ENCODE assay signal across 15 cellular contexts in genomic region chr10:78542536-78542935, GRCh38.
DNase-seq lines count a peak whose midpoint lies in the region; ATAC-seq, FAIRE-seq and TF ChIP-seq lines count a peak whose summit lies in the region.
"Had no signal": no experiment of that assay in that cellular context is flagged by ENCODE, and none has a peak within 500 bp of the region (broad histone marks: within the 10 kb centered on the region; RNA-seq: fewer than 3 reads in every experiment).

No MANE protein-coding gene starts in this region.

- no peak for TF ChIP-seq CTCF in CD4-positive, alpha-beta T cell (IDR thresholded peaks at IDR 0.05)
- TF ChIP-seq CTCF in GM23338 (conservative IDR thresholded peaks at IDR 0.05; ENCODE audit: low read depth in 2 of 2) (no peak), endodermal cell (conservative IDR thresholded peaks at IDR 0.05) (peak; percentile 18)

- no peaks in the 10 kb centered on the region for H3K27me3 ChIP-seq in CD4-positive, alpha-beta T cell (ENCODE audit: control insufficient read depth, insufficient read depth, low read length)
- H3K27me3 ChIP-seq in GM23338 (ENCODE audit: insufficient read depth) (no peaks in the 10 kb centered on the region), endodermal cell (ENCODE audit: control insufficient read depth, insufficient read depth, low read length, poor library complexity, severe bottlenecking) (peaks cover 1% of the 10 kb centered on the region), neuronal stem cell (ENCODE audit: control insufficient read depth in 3 of 3, insufficient read depth in 3 of 3, low read depth in 1 of 3, low read length in 3 of 3) (no peaks in the 10 kb centered on the region)

- intact Hi-C loops in CD4-positive, alpha-beta T cell (cut with DNase I, micrococcal nuclease) = no loop called here

- H3K4ac ChIP-seq in neuronal stem cell (ENCODE audit: low read length) = no peak overlapping the region

- no peak for TF ChIP-seq POLR2A in GM12891 (IDR thresholded peaks at IDR 0.05; ENCODE audit: low read depth, low read length)

- DNase-seq in CD4-positive, alpha-beta T cell = no peak
- no peak for DNase-seq in GM23338 (ENCODE audit: low spot score)
- peak; percentile 59 for DNase-seq in endodermal cell
- no peak for DNase-seq in neuronal stem cell (ENCODE audit: low spot score)
- DNase-seq in NOMO-1 treated with dmso at 0.1 percent for 144 hours (lab: John Stamatoyannopoulos, UW; ENCODE audit: unreplicated experiment) = no peak
- DNase-seq in GM12891 (ENCODE audit: insufficient read length, low spot score) = no peak
- no peak for DNase-seq in DMS53 (lab: John Stamatoyannopoulos, UW)
- DNase-seq: activated T-cell treated with anti-CD3 and anti-CD28 coated beads, Interleukin-2, amount 50 U/mL, for 48 hours; H7; NCI-H1694; NCI-H524; posterior cingulate gyrus had no signal

- peaks cover 6% of the 10 kb centered on the region for H3K4me1 Mint-ChIP-seq in CD4-positive, alpha-beta T cell (ENCODE audit: low read depth)
- peaks cover 8% of the 10 kb centered on the region; the same call in 2 of the 3 replicates for H3K4me1 Mint-ChIP-seq in GM23338
- H3K4me1 Mint-ChIP-seq in endodermal cell = peaks cover 4% of the 10 kb centered on the region

- H3K9me3 Mint-ChIP-seq in CD4-positive, alpha-beta T cell = no peaks in the 10 kb centered on the region
- H3K9me3 Mint-ChIP-seq in GM23338 = no peaks in the 10 kb centered on the region; the same call in 1 of the 3 replicates
- peaks cover 2% of the 10 kb centered on the region for H3K9me3 Mint-ChIP-seq in endodermal cell
- H3K9me3 Mint-ChIP-seq: type B pancreatic cell had no signal

- no peak for FAIRE-seq in GM12891 (lab: Jason Lieb, UNC)

- no peak overlapping the region for H3K4me2 ChIP-seq in GM23338
- no peak overlapping the region for H3K4me2 ChIP-seq in neuronal stem cell (ENCODE audit: insufficient read depth, low read length, poor library complexity, severe bottlenecking)

- no peak overlapping the region for H3K9ac ChIP-seq in endodermal cell (ENCODE audit: extremely low read depth, low read length, poor library complexity, severe bottlenecking)
- H3K9ac ChIP-seq in neuronal stem cell (ENCODE audit: low read depth, low read length, poor library complexity) = no peak overlapping the region

- H3K27me3 Mint-ChIP-seq in CD4-positive, alpha-beta T cell = no peaks in the 10 kb centered on the region
- peaks cover 8% of the 10 kb centered on the region for H3K27me3 Mint-ChIP-seq in GM23338 (ENCODE audit: insufficient read depth, low read depth, poor library complexity)
- peaks cover 18% of the 10 kb centered on the region for H3K27me3 Mint-ChIP-seq in endodermal cell (ENCODE audit: insufficient read depth)

- CTCF ChIA-PET in CD4-positive, alpha-beta T cell (lab: Charles Lee) = no interaction called here

- H2BK5ac ChIP-seq in neuronal stem cell (ENCODE audit: low read length) = no peak overlapping the region

- H2AK5ac ChIP-seq in neuronal stem cell (ENCODE audit: low read depth, low read length) = peak overlapping the region; percentile 0

- H4K20me1 ChIP-seq in GM23338 (replicated peaks; ENCODE audit: insufficient read depth) = no peaks in the 10 kb centered on the region

- H3K4me1 ChIP-seq in GM23338 (ENCODE audit: insufficient read depth) (no peaks in the 10 kb centered on the region), endodermal cell (ENCODE audit: control insufficient read depth, insufficient read depth, low read length) (no peaks in the 10 kb centered on the region), neuronal stem cell (ENCODE audit: control insufficient read depth in 2 of 2, insufficient read depth in 1 of 2, low read depth in 1 of 2, low read length in 2 of 2) (peaks cover 16 to 34% of the 10 kb centered on the region in 2 donors)

- H3K79me2 ChIP-seq in GM23338 (replicated peaks; ENCODE audit: insufficient read depth) = no peaks in the 10 kb centered on the region

- H3K9me2 ChIP-seq in GM23338 (ENCODE audit: insufficient read depth) = peaks cover 8% of the 10 kb centered on the region; the same call in 1 of the 2 replicates

- H3K27ac ChIP-seq in CD4-positive, alpha-beta T cell (ENCODE audit: low read depth, low read length) = no peak overlapping the region
- no peak overlapping the region for H3K27ac ChIP-seq in GM23338 (ENCODE audit: low read depth)
- peak overlapping the region; percentile 96 for H3K27ac ChIP-seq in endodermal cell (ENCODE audit: low read depth, low read length)
- no peak overlapping the region for H3K27ac ChIP-seq in neuronal stem cell (replicated peaks; ENCODE audit: low read length)
- H3K27ac ChIP-seq: C4-2B had no signal

- no peaks in the 10 kb centered on the region for H3F3A ChIP-seq in GM23338 (replicated peaks; ENCODE audit: low read depth)

- H2BK12ac ChIP-seq in neuronal stem cell (ENCODE audit: low read length) = no peak overlapping the region

- H2AFZ ChIP-seq in GM23338 (no peak overlapping the region), neuronal stem cell (ENCODE audit: low read length) (peak overlapping the region; percentile 47)

- no peak overlapping the region for H4K91ac ChIP-seq in neuronal stem cell (ENCODE audit: low read depth, low read length, poor library complexity)

- no peaks in the 10 kb centered on the region for H3K36me3 Mint-ChIP-seq in CD4-positive, alpha-beta T cell (ENCODE audit: low read depth)
- H3K36me3 Mint-ChIP-seq in GM23338 (ENCODE audit: low read depth) = no peaks in the 10 kb centered on the region
- no peaks in the 10 kb centered on the region for H3K36me3 Mint-ChIP-seq in endodermal cell (ENCODE audit: low read depth)
- H3K36me3 Mint-ChIP-seq: type B pancreatic cell had no signal

- H2BK120ac ChIP-seq in neuronal stem cell (ENCODE audit: low read depth, low read length) = peak overlapping the region; percentile 4

- H3K4me3 Mint-ChIP-seq in CD4-positive, alpha-beta T cell = no peak overlapping the region
- no peak overlapping the region for H3K4me3 Mint-ChIP-seq in GM23338
- H3K4me3 Mint-ChIP-seq in endodermal cell = no peak overlapping the region
- H3K4me3 Mint-ChIP-seq: type B pancreatic cell had no signal

- H3K36me3 ChIP-seq in GM23338 (ENCODE audit: insufficient read depth) (no peaks in the 10 kb centered on the region), endodermal cell (ENCODE audit: control insufficient read depth, insufficient read depth, low read length) (no peaks in the 10 kb centered on the region), neuronal stem cell (replicated peaks in 1 of 2; ENCODE audit: control insufficient read depth in 2 of 2, insufficient read depth in 2 of 2, low read length in 2 of 2) (no peaks in the 10 kb centered on the region)

- no peaks in the 10 kb centered on the region for H3K9me3 ChIP-seq in CD4-positive, alpha-beta T cell (ENCODE audit: control insufficient read depth, low read length)
- no peaks in the 10 kb centered on the region for H3K9me3 ChIP-seq in endodermal cell (ENCODE audit: control insufficient read depth, low read length)
- peaks cover 0 to 3% of the 10 kb centered on the region in 2 donors for H3K9me3 ChIP-seq in neuronal stem cell (replicated peaks in 1 of 2; ENCODE audit: control insufficient read depth in 2 of 2, insufficient read depth in 1 of 2, low read depth in 1 of 2, low read length in 2 of 2)

- no peak overlapping the region for H3K23ac ChIP-seq in neuronal stem cell (ENCODE audit: low read depth, low read length, poor library complexity)

- H3K79me1 ChIP-seq in neuronal stem cell (ENCODE audit: low read depth, low read length) = no peaks in the 10 kb centered on the region

- no peak overlapping the region for H4K8ac ChIP-seq in neuronal stem cell (ENCODE audit: low read depth, low read length)

- WGBS in endodermal cell (ENCODE audit: insufficient coverage in 1 of 2, insufficient read length in 1 of 2), 2 experiments = 81 to 82% methylated on average over 4 to 7 of the region's 7 CpGs
- WGBS in neuronal stem cell (ENCODE audit: extremely low coverage in 2 of 2, insufficient read length in 2 of 2, insufficient replicate concordance in 1 of 2), 2 donors = no CpG with 5 or more reads among the region's 7 CpGs

- POLR2A ChIA-PET in CD4-positive, alpha-beta T cell (lab: Charles Lee) = interaction anchor here (0.8 kb wide), 1 partner anchor 8 kb away, joined by 3 read pairs; no protein-coding TSS in a partner anchor

- H3K18ac ChIP-seq in neuronal stem cell (ENCODE audit: low read length) = peak overlapping the region; percentile 4

- no peak overlapping the region for H3K14ac ChIP-seq in neuronal stem cell (ENCODE audit: low read length)

- H2BK15ac ChIP-seq in neuronal stem cell (ENCODE audit: low read length) = no peak overlapping the region

- no peak for ATAC-seq in CD4-positive, alpha-beta T cell (ENCODE audit: poor library complexity)
- ATAC-seq in GM23338 (peak; percentile 81), HG02885 (IDR thresholded peaks at IDR 0.05; ENCODE audit: poor library complexity, unreplicated experiment) (no peak)

- H3K27ac Mint-ChIP-seq in CD4-positive, alpha-beta T cell = peak overlapping the region; percentile 6
- peak overlapping the region; percentile 38; the same call in 1 of the 2 replicates for H3K27ac Mint-ChIP-seq in GM23338
- H3K27ac Mint-ChIP-seq in endodermal cell = no peak overlapping the region

- H3K4me3 ChIP-seq in GM23338 (no peak overlapping the region), endodermal cell (ENCODE audit: low read length) (no peak overlapping the region), neuronal stem cell (ENCODE audit: low read length in 2 of 2) (no peak overlapping the region)

TF ChIP-seq in GM23338, 12 proteins besides CTCF, POLR2A, EP300 and RAD21 (continues in another document):
- TF ChIP-seq CREB1 (CRISPR knock-in tag; IDR thresholded peaks at IDR 0.05; ENCODE audit: low read depth) (no peak), EZH2 (IDR thresholded peaks at IDR 0.05; ENCODE audit: low read depth, unreplicated experiment) (no peak), ZNF114 (CRISPR knock-in tag; IDR thresholded peaks at IDR 0.05) (no peak)

TF ChIP-seq in GM12891, 5 proteins besides CTCF, POLR2A, EP300 and RAD21:
- TF ChIP-seq TAF1 (IDR thresholded peaks at IDR 0.05; ENCODE audit: low read depth, low read length) (no peak), PAX5 (IDR thresholded peaks at IDR 0.05; ENCODE audit: insufficient read depth, low read length, severe bottlenecking) (no peak), SPI1 (IDR thresholded peaks at IDR 0.05; ENCODE audit: low read depth, low read length) (no peak), POU2F2 (IDR thresholded peaks at IDR 0.05; ENCODE audit: low read depth, low read length) (no peak), POLR2AphosphoS5 (IDR thresholded peaks at IDR 0.05; ENCODE audit: low read depth, low read length) (no peak)
TF ChIP-seq in GM12891: peak in this region for 0.
